Comparison of ENCODE assay signal across 16 cellular contexts in the genomic region with DNA sequence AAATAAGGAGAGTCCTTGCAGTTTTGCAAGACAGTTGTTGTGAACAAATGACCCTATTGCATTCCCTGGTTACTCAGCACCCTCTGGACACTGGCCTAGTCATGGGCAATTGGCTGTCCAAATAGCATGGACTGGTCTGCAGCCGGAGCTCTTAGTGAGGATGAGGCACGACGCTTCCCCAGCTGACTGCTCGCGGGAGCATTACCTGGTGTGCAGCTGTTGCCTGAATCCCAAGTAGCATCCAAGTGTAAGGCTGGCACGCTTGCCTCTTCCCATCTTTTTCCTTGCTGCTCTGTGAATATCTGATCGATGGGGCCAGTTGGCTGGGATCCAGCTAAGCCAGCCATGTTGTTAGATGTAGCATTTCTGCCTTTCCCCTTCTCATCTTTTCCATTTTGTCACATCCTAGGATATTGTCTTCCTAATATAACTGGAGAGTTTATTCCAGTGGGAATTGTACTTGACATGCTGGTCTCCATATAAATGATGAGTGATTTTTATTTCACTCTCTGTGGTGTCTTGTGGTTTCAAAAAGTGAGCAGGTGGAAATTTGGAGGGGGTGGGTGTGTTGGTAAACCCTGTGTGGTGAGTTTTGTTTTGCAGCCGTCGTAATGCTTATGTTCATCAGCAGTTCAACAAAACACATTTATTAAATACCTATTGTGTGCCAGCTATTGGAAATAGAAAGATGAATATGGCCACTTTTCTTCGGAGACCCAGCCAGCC.
DNase-seq lines count a peak whose midpoint lies in the region; ATAC-seq, FAIRE-seq and TF ChIP-seq lines count a peak whose summit lies in the region.
"Had no signal": no experiment of that assay in that cellular context is flagged by ENCODE, and none has a peak within 500 bp of the region (broad histone marks: within the 10 kb centered on the region; RNA-seq: fewer than 3 reads in every experiment).

No MANE protein-coding gene starts in this region.

- H4K20me1 ChIP-seq in HepG2 (ENCODE audit: insufficient read depth, low read length): peaks cover 14% of the 10 kb centered on the region

- H3K9me3 ChIP-seq in liver (ENCODE audit: control insufficient read depth in 4 of 4, low read length in 3 of 4) (no peaks in the 10 kb centered on the region), HepG2 (ENCODE audit: low read length) (no peaks in the 10 kb centered on the region), upper lobe of left lung (no peaks in the 10 kb centered on the region)

- no peak overlapping the region for H2AFZ ChIP-seq in HepG2 (ENCODE audit: low read length)
- H2AFZ ChIP-seq: PC-9 had no signal

- DNase-seq in HepG2 (ENCODE audit: low spot score): no peak
- peak; percentile 13 for DNase-seq in NCI-H226
- peak; percentile 50 to 59 for DNase-seq in foreskin fibroblast
- DNase-seq in stimulated activated naive CD8-positive, alpha-beta T cell treated with anti-CD3 and anti-CD28 coated beads, Interleukin-15, amount 100 ng/mL, for 72 hours: no peak
- DNase-seq in upper lobe of left lung: no peak
- DNase-seq in hepatic stellate cell (ENCODE audit: low spot score): no peak
- DNase-seq: dermis blood vessel endothelial cell; left colon; NCI-H1930; PC-9; stimulated activated CD4-positive, alpha-beta T cell treated with anti-CD3 and anti-CD28 coated beads, Interleukin-1b, Interleukin-23, amount 100 ng/mL, for 48 hours; T-helper 1 cell had no signal

- no peak for FAIRE-seq in HepG2 (lab: Jason Lieb, UNC)

- no peak overlapping the region for H3K4me3 Mint-ChIP-seq in stimulated activated naive CD8-positive, alpha-beta T cell treated with anti-CD3 and anti-CD28 coated beads, Interleukin-15, amount 100 ng/mL, for 72 hours
- H3K4me3 Mint-ChIP-seq: activated naive CD4-positive, alpha-beta T cell treated with anti-CD3 and anti-CD28 coated beads, Interleukin-2, amount 50 U/mL, for 24 hours; stimulated activated memory B cell treated with anti-CD40 and anti-IgM and Interleukin-4, amounts not matched to agents 10 μg/mL and 1 μg/mL and 100 μg/mL, for 72 hours had no signal

- TF ChIP-seq EP300 in HepG2 (IDR thresholded peaks at IDR 0.05; ENCODE audit: low read depth in 2 of 2, low read length in 2 of 2): no peak
- TF ChIP-seq EP300 in HepG2 (CRISPR knock-in tag; IDR thresholded peaks at IDR 0.05; ENCODE audit: borderline replicate concordance): no peak
- no peak for TF ChIP-seq EP300 in upper lobe of left lung (IDR thresholded peaks at IDR 0.05)

- TF ChIP-seq RAD21 in liver (IDR thresholded peaks at IDR 0.05) (no peak), HepG2 (CRISPR knock-in tag; IDR thresholded peaks at IDR 0.05) (no peak)

- CTCF ChIA-PET in HepG2 (lab: Yijun Ruan, JAX; ENCODE audit: low intra/inter-chr PET ratio, low total read pairs): no interaction called here

- H3K4me1 ChIP-seq in liver (ENCODE audit: control insufficient read depth in 4 of 4, insufficient read depth in 4 of 4, low read length in 3 of 4) (peaks cover 11 to 38% (median 31%) of the 10 kb centered on the region in 4 donors), HepG2 (ENCODE audit: insufficient read depth, low read length) (no peaks in the 10 kb centered on the region), upper lobe of left lung (peaks cover 0 to 6% (median 0%) of the 10 kb centered on the region in 4 donors)

- in situ Hi-C loops in HepG2 (cut with HindIII; ENCODE audit: extremely low pct_ligation_motif_present, low pct_unique_long_range_greater_than_20kb): no loop called here

- TF ChIP-seq CTCF in liver (IDR thresholded peaks at IDR 0.05; ENCODE audit: low read depth, low read length, missing input control) (no peak), HepG2 (CRISPR knock-in tag; IDR thresholded peaks at IDR 0.05) (no peak), foreskin fibroblast (IDR thresholded peaks at IDR 0.05; ENCODE audit: low read depth, low read length) (no peak), upper lobe of left lung (IDR thresholded peaks at IDR 0.05) (no peak)

- no peak overlapping the region for H3K27ac Mint-ChIP-seq in stimulated activated naive CD8-positive, alpha-beta T cell treated with anti-CD3 and anti-CD28 coated beads, Interleukin-15, amount 100 ng/mL, for 72 hours
- H3K27ac Mint-ChIP-seq: stimulated activated memory B cell treated with anti-CD40 and anti-IgM and Interleukin-4, amounts not matched to agents 10 μg/mL and 1 μg/mL and 100 μg/mL, for 72 hours had no signal

- H3K27me3 ChIP-seq in liver (ENCODE audit: control insufficient read depth in 4 of 4, insufficient read depth in 4 of 4, low read length in 3 of 4) (no peaks in the 10 kb centered on the region), HepG2 (ENCODE audit: control insufficient read depth in 1 of 2, insufficient read depth in 2 of 2, low read length in 2 of 2) (no peaks in the 10 kb centered on the region), upper lobe of left lung (no peaks in the 10 kb centered on the region)

- H3K4me3 ChIP-seq in liver (ENCODE audit: low read depth in 1 of 3, low read length in 3 of 3): no peak overlapping the region
- H3K4me3 ChIP-seq in HepG2 (replicated peaks in 1 of 3; ENCODE audit: insufficient read depth in 1 of 3, low read depth in 2 of 3, low read length in 3 of 3): no peak overlapping the region
- H3K4me3 ChIP-seq in foreskin fibroblast (ENCODE audit: low read depth in 1 of 2, low read length in 2 of 2): no peak overlapping the region
- H3K4me3 ChIP-seq in upper lobe of left lung: no peak overlapping the region
- H3K4me3 ChIP-seq: PC-9 had no signal

- TF ChIP-seq POLR2A in HepG2 (IDR thresholded peaks at IDR 0.05; ENCODE audit: insufficient read depth in 1 of 2, low read depth in 2 of 2, low read length in 2 of 2) (no peak), upper lobe of left lung (IDR thresholded peaks at IDR 0.05) (no peak)

- ATAC-seq in HepG2 (no peak), upper lobe of left lung (ENCODE audit: low FRiP score in 2 of 2) (no peak), GM21723 (IDR thresholded peaks at IDR 0.05; ENCODE audit: unreplicated experiment) (no peak)
- peak; percentile 55 for ATAC-seq in stimulated activated naive CD8-positive, alpha-beta T cell treated with anti-CD3 and anti-CD28 coated beads, Interleukin-15, amount 100 ng/mL, for 72 hours
- ATAC-seq: left colon; stimulated activated memory B cell treated with anti-CD40 and anti-IgM and Interleukin-4, amounts not matched to agents 10 μg/mL and 1 μg/mL and 100 μg/mL, for 72 hours had no signal

- peaks cover 53% of the 10 kb centered on the region for H3K4me1 Mint-ChIP-seq in stimulated activated naive CD8-positive, alpha-beta T cell treated with anti-CD3 and anti-CD28 coated beads, Interleukin-15, amount 100 ng/mL, for 72 hours

- no peaks in the 10 kb centered on the region for H3K9me3 Mint-ChIP-seq in stimulated activated naive CD8-positive, alpha-beta T cell treated with anti-CD3 and anti-CD28 coated beads, Interleukin-15, amount 100 ng/mL, for 72 hours
- H3K9me3 Mint-ChIP-seq: activated naive CD4-positive, alpha-beta T cell treated with anti-CD3 and anti-CD28 coated beads, Interleukin-2, amount 50 U/mL, for 24 hours; stimulated activated memory B cell treated with anti-CD40 and anti-IgM and Interleukin-4, amounts not matched to agents 10 μg/mL and 1 μg/mL and 100 μg/mL, for 72 hours had no signal

- H3K9ac ChIP-seq in liver (ENCODE audit: low read depth in 1 of 2, low read length in 2 of 2) (no peak overlapping the region), HepG2 (ENCODE audit: insufficient read depth, low read depth, low read length) (no peak overlapping the region)

- peaks cover 77% of the 10 kb centered on the region for H3K79me2 ChIP-seq in HepG2 (ENCODE audit: insufficient read depth, low read length)

- H3K27me3 Mint-ChIP-seq in stimulated activated naive CD8-positive, alpha-beta T cell treated with anti-CD3 and anti-CD28 coated beads, Interleukin-15, amount 100 ng/mL, for 72 hours: no peaks in the 10 kb centered on the region
- H3K27me3 Mint-ChIP-seq: activated naive CD4-positive, alpha-beta T cell treated with anti-CD3 and anti-CD28 coated beads, Interleukin-2, amount 50 U/mL, for 24 hours; stimulated activated memory B cell treated with anti-CD40 and anti-IgM and Interleukin-4, amounts not matched to agents 10 μg/mL and 1 μg/mL and 100 μg/mL, for 72 hours had no signal

- H3K36me3 ChIP-seq in liver (ENCODE audit: control insufficient read depth in 4 of 4, insufficient read depth in 3 of 4, low read depth in 1 of 4, low read length in 3 of 4) (peaks cover 0 to 2% (median 0%) of the 10 kb centered on the region in 4 donors), HepG2 (replicated peaks in 1 of 2; ENCODE audit: control insufficient read depth in 1 of 2, insufficient read depth in 2 of 2, low read length in 2 of 2) (peaks cover 8 to 33% of the 10 kb centered on the region in 2 experiments), upper lobe of left lung (no peaks in the 10 kb centered on the region)

- BruUV-seq in HepG2 (replicated peaks; lab: Mats Ljungman, UMichigan): no TSS peak

- 83% methylated on average over 10 of the region's 10 CpGs for WGBS in liver
- 94% methylated on average over 10 of the region's 10 CpGs for WGBS in HepG2 (ENCODE audit: low lambda C conversion rate)
- WGBS in upper lobe of left lung, 2 donors: 92 to 96% methylated on average over 10 of the region's 10 CpGs

- intact Hi-C loops in HepG2 (cut with micrococcal nuclease; ENCODE audit: unreplicated experiment): no loop called here

- H3K27ac ChIP-seq in liver (ENCODE audit: low read depth in 1 of 2, low read length in 2 of 2): no peak overlapping the region
- no peak overlapping the region for H3K27ac ChIP-seq in HepG2 (ENCODE audit: extremely low read length, insufficient read depth, low read length)
- H3K27ac ChIP-seq in upper lobe of left lung: no peak overlapping the region
- H3K27ac ChIP-seq: PC-9 had no signal

- H3K4me2 ChIP-seq in HepG2 (ENCODE audit: low read depth, low read length): no peak overlapping the region
- H3K4me2 ChIP-seq: PC-9 had no signal

- POLR2A ChIA-PET in HepG2 (lab: Yijun Ruan, JAX): no interaction called here

TF ChIP-seq in liver, 16 proteins besides CTCF, POLR2A, EP300 and RAD21:
- TF ChIP-seq HNF4A (conservative IDR thresholded peaks at IDR 0.05): peak; percentile 12 to 16
- TF ChIP-seq YY1 (IDR thresholded peaks at IDR 0.05): peak; percentile 15
- no peak for TF ChIP-seq EGR1 (IDR thresholded peaks at IDR 0.05; ENCODE audit: low read depth in 2 of 2)

Comparison
In these comparisons a context has a peak if more than half of its experiments do, and no peak if none do; other contexts are left out.
1. DNase-seq: peak in NCI-H226 (single experiment) and foreskin fibroblast (2 of 2); none in HepG2 (single experiment), stimulated activated naive CD8-positive, alpha-beta T cell treated with anti-CD3 and anti-CD28 coated beads, Interleukin-15, amount 100 ng/mL, for 72 hours (0 of 2), upper lobe of left lung (0 of 2) and hepatic stellate cell (single experiment).